ENCODE assay signal across 12 cellular contexts in genomic region chr22:22031571-22031970, GRCh38.
"Had no signal": no experiment of that assay in that cellular context is flagged by ENCODE, and none has a peak within 500 bp of the region (broad histone marks: within the 10 kb centered on the region; RNA-seq: fewer than 3 reads in every experiment).

No MANE protein-coding gene starts in this region.

- H3K4me1 Mint-ChIP-seq: activated CD4-positive, alpha-beta memory T cell treated with anti-CD3 and anti-CD28 coated beads, Interleukin-2, amount 10 ng/mL, durations not matched to agents 7 days and 5 days; stimulated activated effector memory CD8-positive, alpha-beta T cell treated with anti-CD3 and anti-CD28 coated beads, Interleukin-12 subunit alpha, Interleukin-12 subunit beta, amount 100 ng/mL, for 72 hours had no signal

- H3K79me2 ChIP-seq: parathyroid adenoma had no signal

- ATAC-seq: naive thymus-derived CD8-positive, alpha-beta T cell had no signal

- H3K9ac ChIP-seq: parathyroid adenoma had no signal

- H2AFZ ChIP-seq: parathyroid adenoma had no signal

- H3K36me3 Mint-ChIP-seq: naive thymus-derived CD8-positive, alpha-beta T cell; stimulated activated effector memory CD8-positive, alpha-beta T cell treated with anti-CD3 and anti-CD28 coated beads, Interleukin-12 subunit alpha, Interleukin-12 subunit beta, amount 100 ng/mL, for 72 hours had no signal

- DNase-seq: activated CD4-positive, alpha-beta memory T cell treated with anti-CD3 and anti-CD28 coated beads, Interleukin-2, amount 10 ng/mL, durations not matched to agents 7 days and 5 days; activated CD4-positive, alpha-beta T cell treated with anti-CD3 and anti-CD28 coated beads for 1 hour; activated effector memory CD4-positive, alpha-beta T cell treated with Interleukin-2 at 50 U/mL for 16 hours; activated naive CD4-positive, alpha-beta T cell treated with anti-CD3 and anti-CD28 coated beads, Interleukin-2, amount 50 U/mL, for 16 hours; activated T-cell treated with anti-CD3 and anti-CD28 coated beads, Interleukin-2, amount 50 U/mL, for 24 hours; adrenal gland; left ventricle myocardium inferior; mucosa of descending colon; naive thymus-derived CD8-positive, alpha-beta T cell had no signal

- H3K36me3 ChIP-seq: adrenal gland, left ventricle myocardium inferior, neutrophil had no signal

- H3K4me1 ChIP-seq: adrenal gland, left ventricle myocardium inferior, parathyroid adenoma had no signal

- H3K27me3 ChIP-seq: adrenal gland, neutrophil had no signal

- H3K4me3 ChIP-seq: adrenal gland, left ventricle myocardium inferior, mucosa of descending colon had no signal

- H3K27ac ChIP-seq: left ventricle myocardium inferior, neutrophil, parathyroid adenoma had no signal

- H3K9me3 Mint-ChIP-seq: activated CD4-positive, alpha-beta memory T cell treated with anti-CD3 and anti-CD28 coated beads, Interleukin-2, amount 10 ng/mL, durations not matched to agents 7 days and 5 days; activated T-cell treated with anti-CD3 and anti-CD28 coated beads, Interleukin-2, amount 50 U/mL, for 24 hours; naive thymus-derived CD8-positive, alpha-beta T cell; stimulated activated effector memory CD8-positive, alpha-beta T cell treated with anti-CD3 and anti-CD28 coated beads, Interleukin-12 subunit alpha, Interleukin-12 subunit beta, amount 100 ng/mL, for 72 hours had no signal

- H3K27ac Mint-ChIP-seq: activated CD4-positive, alpha-beta memory T cell treated with anti-CD3 and anti-CD28 coated beads, Interleukin-2, amount 10 ng/mL, durations not matched to agents 7 days and 5 days; activated T-cell treated with anti-CD3 and anti-CD28 coated beads, Interleukin-2, amount 50 U/mL, for 24 hours; stimulated activated effector memory CD8-positive, alpha-beta T cell treated with anti-CD3 and anti-CD28 coated beads, Interleukin-12 subunit alpha, Interleukin-12 subunit beta, amount 100 ng/mL, for 72 hours had no signal

- H3K4me3 Mint-ChIP-seq: activated CD4-positive, alpha-beta memory T cell treated with anti-CD3 and anti-CD28 coated beads, Interleukin-2, amount 10 ng/mL, durations not matched to agents 7 days and 5 days; activated T-cell treated with anti-CD3 and anti-CD28 coated beads, Interleukin-2, amount 50 U/mL, for 24 hours; stimulated activated effector memory CD8-positive, alpha-beta T cell treated with anti-CD3 and anti-CD28 coated beads, Interleukin-12 subunit alpha, Interleukin-12 subunit beta, amount 100 ng/mL, for 72 hours had no signal

- H3K9me3 ChIP-seq: adrenal gland, left ventricle myocardium inferior, mucosa of descending colon, neutrophil had no signal
